ENCODE assay signal across 13 cellular contexts in genomic region chr3:158572766-158573060, GRCh38.
"Had no signal": no experiment of that assay in that cellular context is flagged by ENCODE, and none has a peak within 500 bp of the region (broad histone marks: within the 10 kb centered on the region; RNA-seq: fewer than 3 reads in every experiment).

No MANE protein-coding gene starts in this region.

- H3K36me3 ChIP-seq: adrenal gland, ovary had no signal

- H3K4me3 ChIP-seq: adrenal gland, ovary had no signal

- H3K27me3 ChIP-seq: adrenal gland, ovary had no signal

- DNase-seq: activated naive CD4-positive, alpha-beta T cell treated with anti-CD3 and anti-CD28 coated beads, Interleukin-2, amount 50 U/mL, for 16 hours; adrenal gland; cerebellar nuclear complex; endodermal cell; left colon; mammary epithelial cell; retina; stimulated activated naive CD4-positive, alpha-beta T cell; T-helper 2 cell; trophoblast cell had no signal

- H3K27ac Mint-ChIP-seq: dendritic cell treated with granulocyte-macrophage colony-stimulating factor and Interleukin-4, amounts not matched to agents 40 ng/mL and 50 ng/mL, for 4 days; endodermal cell had no signal

- H3K27ac ChIP-seq: adrenal gland, ovary had no signal

- H3K4me1 ChIP-seq: adrenal gland had no signal

- H3K9me3 ChIP-seq: adrenal gland, ovary had no signal

- ATAC-seq: activated CD4-positive, CD25-positive, alpha-beta regulatory T cell treated with anti-CD3 and anti-CD28 coated beads, Interleukin-2, amount 50 U/mL, for 24 hours; left colon had no signal

- H3K4me3 Mint-ChIP-seq: dendritic cell treated with granulocyte-macrophage colony-stimulating factor and Interleukin-4, amounts not matched to agents 40 ng/mL and 50 ng/mL, for 4 days; endodermal cell had no signal
